ENCODE assay signal across 1 cellular context in genomic region chr3:17730318-17730967, GRCh38.
TF ChIP-seq lines count a peak whose summit lies in the region.

No MANE protein-coding gene starts in this region.

TF ChIP-seq in K562, 482 proteins besides CTCF, POLR2A, EP300 and RAD21 (continued from another document and continues in another):
- no peak for TF ChIP-seq MGA (IDR thresholded peaks at IDR 0.05)
- peak; percentile 48; the same call in 1 of the 2 replicates for TF ChIP-seq ZNF395 (CRISPR knock-in tag; IDR thresholded peaks at IDR 0.05)
- no peak for TF ChIP-seq SETDB1 (IDR thresholded peaks at IDR 0.05; ENCODE audit: low read length)
- TF ChIP-seq ZNF224 (CRISPR knock-in tag; IDR thresholded peaks at IDR 0.05): 0 out of 2 replicates have a peak, but pooled peaks have one; percentile 16
- peak; percentile 94 for TF ChIP-seq ARID1B (IDR thresholded peaks at IDR 0.05)
- peak; percentile 95 for TF ChIP-seq DPF2 (IDR thresholded peaks at IDR 0.05)
- peak; percentile 77 for TF ChIP-seq TAL1 (IDR thresholded peaks at IDR 0.05)
- peak; percentile 87 for TF ChIP-seq CBFA2T3 (IDR thresholded peaks at IDR 0.05)
- TF ChIP-seq PRDM10 (IDR thresholded peaks at IDR 0.05; ENCODE audit: partially characterized antibody): peak; percentile 69
- peak; percentile 78 for TF ChIP-seq PML (IDR thresholded peaks at IDR 0.05; ENCODE audit: low read length)
- peak; percentile 64 for TF ChIP-seq SMARCB1 (IDR thresholded peaks at IDR 0.05; ENCODE audit: insufficient read length, low read depth)
- TF ChIP-seq MAFK (IDR thresholded peaks at IDR 0.05; ENCODE audit: low read length): peak; percentile 54; the same call in 1 of the 2 replicates
- peak; percentile 93 for TF ChIP-seq SMARCA4 (IDR thresholded peaks at IDR 0.05)
- peak; percentile 51 for TF ChIP-seq TAF9B (IDR thresholded peaks at IDR 0.05; ENCODE audit: partially characterized antibody)
- TF ChIP-seq TBL1XR1 (IDR thresholded peaks at IDR 0.05; ENCODE audit: low read length in 2 of 2): peak in 1 of 2 experiments; percentile 91; a peak in 2 of 4 replicates
- peak; percentile 10 for TF ChIP-seq E2F8 (IDR thresholded peaks at IDR 0.05; ENCODE audit: low read depth, partially characterized antibody)
- peak; percentile 95 for TF ChIP-seq HES1 (IDR thresholded peaks at IDR 0.05; ENCODE audit: low read depth)
- peak; percentile 78 for TF ChIP-seq STAT5A (IDR thresholded peaks at IDR 0.05; ENCODE audit: borderline replicate concordance, low read length)
- TF ChIP-seq ZBTB8A (IDR thresholded peaks at IDR 0.05; ENCODE audit: partially characterized antibody): peak; percentile 37
- 0 out of 2 replicates have a peak, but pooled peaks have one; percentile 59 for TF ChIP-seq CREM (IDR thresholded peaks at IDR 0.05; ENCODE audit: low read depth)
- peak; percentile 70 to 96 for TF ChIP-seq RCOR1 (IDR thresholded peaks at IDR 0.05; ENCODE audit: borderline replicate concordance in 1 of 2, low read depth in 2 of 2, low read length in 2 of 2)
- TF ChIP-seq FOXK2 (conservative IDR thresholded peaks at IDR 0.05 in 1 of 2, IDR thresholded peaks at IDR 0.05 in 1 of 2; ENCODE audit: low read depth in 2 of 2): peak; percentile 85 to 89
- TF ChIP-seq MTA3 (IDR thresholded peaks at IDR 0.05; ENCODE audit: borderline replicate concordance): peak; percentile 79; the same call in 1 of the 2 replicates
- TF ChIP-seq MAFG (tag; conservative IDR thresholded peaks at IDR 0.05): peak; percentile 81
- no peak for TF ChIP-seq FOXJ3 (CRISPR knock-in tag; IDR thresholded peaks at IDR 0.05)
- TF ChIP-seq CHD4 (IDR thresholded peaks at IDR 0.05; ENCODE audit: insufficient read depth, insufficient replicate concordance, low read depth, low read length, poor library complexity, severe bottlenecking): no peak
- TF ChIP-seq EP400 (IDR thresholded peaks at IDR 0.05): peak; percentile 62
- peak in 1 of 2 experiments; percentile 66; a peak in 1 of 4 replicates for TF ChIP-seq ETV6 (IDR thresholded peaks at IDR 0.05; ENCODE audit: borderline replicate concordance in 1 of 2, low read depth in 2 of 2, low read length in 1 of 2)
- TF ChIP-seq ETV6 (CRISPR knock-in tag; IDR thresholded peaks at IDR 0.05; ENCODE audit: borderline replicate concordance): no peak
- peak in 1 of 3 experiments; percentile 53 for TF ChIP-seq YY1 (IDR thresholded peaks at IDR 0.05; ENCODE audit: borderline replicate concordance in 1 of 3, control insufficient read depth in 1 of 3, extremely low read depth in 1 of 3, insufficient read depth in 3 of 3, insufficient read length in 1 of 3, insufficient replicate concordance in 2 of 3, low read depth in 1 of 3, low read length in 2 of 3)
- no peak for TF ChIP-seq NR0B1 (IDR thresholded peaks at IDR 0.05; ENCODE audit: partially characterized antibody)
- peak; percentile 25 to 53; a peak in 3 of 4 replicates for TF ChIP-seq FOXA3 (CRISPR knock-in tag; conservative IDR thresholded peaks at IDR 0.05 in 1 of 2, IDR thresholded peaks at IDR 0.05 in 1 of 2)
- TF ChIP-seq SMARCC2 (IDR thresholded peaks at IDR 0.05; ENCODE audit: low read depth): peak; percentile 83
- TF ChIP-seq HNRNPLL (IDR thresholded peaks at IDR 0.05; ENCODE audit: low read depth, low read length, poor library complexity, severe bottlenecking): no peak
- peak; percentile 38; the same call in 1 of the 2 replicates for TF ChIP-seq TOE1 (IDR thresholded peaks at IDR 0.05; ENCODE audit: borderline replicate concordance)
- TF ChIP-seq TOE1 (CRISPR knock-in tag; IDR thresholded peaks at IDR 0.05; ENCODE audit: borderline replicate concordance, low read depth): no peak
- TF ChIP-seq NFIC (IDR thresholded peaks at IDR 0.05): peak; percentile 99
- TF ChIP-seq ZNF780A (CRISPR knock-in tag; IDR thresholded peaks at IDR 0.05): no peak
- no peak for TF ChIP-seq ZNF551 (CRISPR knock-in tag; IDR thresholded peaks at IDR 0.05)
- peak; percentile 49; the same call in 1 of the 2 replicates for TF ChIP-seq MYC (IDR thresholded peaks at IDR 0.05; ENCODE audit: low read depth, low read length)
- no peak for TF ChIP-seq MYC (CRISPR knock-in tag; IDR thresholded peaks at IDR 0.05; ENCODE audit: borderline replicate concordance, low read depth)
- TF ChIP-seq EGR1 (conservative IDR thresholded peaks at IDR 0.05): no peak
- TF ChIP-seq ELF1 (tag; IDR thresholded peaks at IDR 0.05): no peak
